ENCODE assay signal across 1 cellular context in the genomic region with DNA sequence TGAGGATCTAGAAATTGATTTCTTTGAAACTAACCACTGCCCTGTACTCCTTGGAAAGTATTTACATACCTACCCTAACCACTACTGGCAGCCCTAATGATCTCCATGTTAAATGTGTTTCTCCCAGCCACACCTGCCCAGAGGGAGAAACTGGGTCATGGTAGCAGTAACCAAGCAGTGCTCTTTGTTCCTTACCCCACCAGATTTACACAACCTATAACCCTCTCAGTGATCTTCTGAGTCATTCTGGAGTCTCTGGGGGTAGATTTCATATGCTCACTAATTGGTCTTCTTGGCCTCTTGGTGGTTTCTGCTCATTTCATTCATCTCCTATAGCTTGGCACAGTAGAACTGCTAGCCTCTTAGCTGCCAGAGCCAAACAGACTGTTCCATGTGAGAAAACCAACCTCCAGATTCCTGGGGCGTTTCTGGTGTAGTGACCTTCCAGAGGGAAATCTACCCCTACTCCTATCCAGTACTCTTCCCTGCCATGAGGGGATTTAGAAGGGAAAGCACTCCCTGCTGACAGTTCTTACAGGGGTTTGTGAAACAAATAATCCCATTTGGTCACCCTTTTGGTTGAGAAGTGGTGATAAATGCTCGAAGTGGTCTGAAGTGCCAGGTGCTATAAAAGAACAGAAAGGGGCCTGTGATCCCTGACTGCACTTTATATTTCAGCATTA.
TF ChIP-seq lines count a peak whose summit lies in the region.

No MANE protein-coding gene starts in this region.

TF ChIP-seq in GM12878, 131 proteins besides CTCF, POLR2A, EP300 and RAD21 (continued from another document and continues in another):
- TF ChIP-seq, protein P1, sequence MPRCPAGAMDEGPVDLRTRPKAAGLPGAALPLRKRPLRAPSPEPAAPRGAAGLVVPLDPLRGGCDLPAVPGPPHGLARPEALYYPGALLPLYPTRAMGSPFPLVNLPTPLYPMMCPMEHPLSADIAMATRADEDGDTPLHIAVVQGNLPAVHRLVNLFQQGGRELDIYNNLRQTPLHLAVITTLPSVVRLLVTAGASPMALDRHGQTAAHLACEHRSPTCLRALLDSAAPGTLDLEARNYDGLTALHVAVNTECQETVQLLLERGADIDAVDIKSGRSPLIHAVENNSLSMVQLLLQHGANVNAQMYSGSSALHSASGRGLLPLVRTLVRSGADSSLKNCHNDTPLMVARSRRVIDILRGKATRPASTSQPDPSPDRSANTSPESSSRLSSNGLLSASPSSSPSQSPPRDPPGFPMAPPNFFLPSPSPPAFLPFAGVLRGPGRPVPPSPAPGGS (IDR thresholded peaks at IDR 0.05; ENCODE audit: borderline replicate concordance, insufficient read depth, low read depth, low read length, poor library complexity, severe bottlenecking): no peak
- TF ChIP-seq CBX3 (IDR thresholded peaks at IDR 0.05; ENCODE audit: borderline replicate concordance, low read depth) (no peak), HCFC1 (IDR thresholded peaks at IDR 0.05; ENCODE audit: low read length) (no peak), MYC (IDR thresholded peaks at IDR 0.05; ENCODE audit: insufficient read depth, insufficient read length, insufficient replicate concordance, low read length, severe bottlenecking) (no peak), NR2C2 (IDR thresholded peaks at IDR 0.05; ENCODE audit: borderline replicate concordance, control insufficient read depth, insufficient read length, low read depth) (no peak), EZH2 (IDR thresholded peaks at IDR 0.05; ENCODE audit: borderline replicate concordance, control insufficient read depth, low read depth, low read length) (no peak), MEF2A (IDR thresholded peaks at IDR 0.05; ENCODE audit: insufficient read depth, low read depth, low read length) (no peak), PML (IDR thresholded peaks at IDR 0.05; ENCODE audit: low read length) (no peak), FOXK2 (IDR thresholded peaks at IDR 0.05) (no peak), FOXM1 (IDR thresholded peaks at IDR 0.05; ENCODE audit: low read depth, low read length) (no peak), BHLHE40 (IDR thresholded peaks at IDR 0.05; ENCODE audit: borderline replicate concordance in 1 of 2, low read depth in 2 of 2, low read length in 1 of 2) (peak in 1 of 2 experiments; percentile 22; a peak in 1 of 4 replicates), STAT3 (IDR thresholded peaks at IDR 0.05; ENCODE audit: low read depth, low read length) (no peak), BMI1 (IDR thresholded peaks at IDR 0.05; ENCODE audit: borderline replicate concordance) (no peak), HDAC6 (IDR thresholded peaks at IDR 0.05; ENCODE audit: unreplicated experiment) (no peak), POLR2AphosphoS5 (IDR thresholded peaks at IDR 0.05; ENCODE audit: low read length) (no peak), ZBED1 (IDR thresholded peaks at IDR 0.05; ENCODE audit: borderline replicate concordance) (no peak), ETV6 (conservative IDR thresholded peaks at IDR 0.05 in 1 of 2, IDR thresholded peaks at IDR 0.05 in 1 of 2; ENCODE audit: borderline replicate concordance in 1 of 2, low read depth in 1 of 2) (no peak), RELA (IDR thresholded peaks at IDR 0.05; ENCODE audit: borderline replicate concordance, partially characterized antibody) (no peak), SMARCA5 (IDR thresholded peaks at IDR 0.05) (no peak), RFX5 (IDR thresholded peaks at IDR 0.05; ENCODE audit: low read depth, low read length) (no peak), FOS (IDR thresholded peaks at IDR 0.05; ENCODE audit: borderline replicate concordance, extremely low read depth, insufficient read length) (no peak), YY1 (IDR thresholded peaks at IDR 0.05; ENCODE audit: low read depth, low read length) (no peak), KDM1A (IDR thresholded peaks at IDR 0.05; ENCODE audit: borderline replicate concordance) (no peak), ZZZ3 (IDR thresholded peaks at IDR 0.05; ENCODE audit: control insufficient read depth, insufficient read length, low read depth) (no peak), NFIC (IDR thresholded peaks at IDR 0.05; ENCODE audit: low read depth, low read length) (no peak), ESRRA (IDR thresholded peaks at IDR 0.05; ENCODE audit: low read length) (no peak), HDGF (IDR thresholded peaks at IDR 0.05) (no peak), CHD2 (IDR thresholded peaks at IDR 0.05; ENCODE audit: borderline replicate concordance, low read depth, low read length) (no peak), RUNX3 (IDR thresholded peaks at IDR 0.05; ENCODE audit: low read length) (peak; percentile 32; the same call in 1 of the 2 replicates), IKZF1 (conservative IDR thresholded peaks at IDR 0.05) (peak; percentile 72), NRF1 (conservative IDR thresholded peaks at IDR 0.05; ENCODE audit: low read depth, low read length) (no peak), STAT1 (conservative IDR thresholded peaks at IDR 0.05) (no peak), IKZF2 (IDR thresholded peaks at IDR 0.05) (peak; percentile 62 to 81), SMAD5 (IDR thresholded peaks at IDR 0.05; ENCODE audit: low read depth) (no peak), SIN3A (IDR thresholded peaks at IDR 0.05; ENCODE audit: low read depth, low read length) (no peak), MEF2B (IDR thresholded peaks at IDR 0.05; ENCODE audit: partially characterized antibody, poor library complexity, severe bottlenecking) (peak; percentile 68), CHD4 (IDR thresholded peaks at IDR 0.05) (no peak), SIX5 (IDR thresholded peaks at IDR 0.05; ENCODE audit: low read depth, low read length, severe bottlenecking) (no peak), RCOR1 (conservative IDR thresholded peaks at IDR 0.05; ENCODE audit: low read depth, low read length) (no peak)
- TF ChIP-seq, protein P2, sequence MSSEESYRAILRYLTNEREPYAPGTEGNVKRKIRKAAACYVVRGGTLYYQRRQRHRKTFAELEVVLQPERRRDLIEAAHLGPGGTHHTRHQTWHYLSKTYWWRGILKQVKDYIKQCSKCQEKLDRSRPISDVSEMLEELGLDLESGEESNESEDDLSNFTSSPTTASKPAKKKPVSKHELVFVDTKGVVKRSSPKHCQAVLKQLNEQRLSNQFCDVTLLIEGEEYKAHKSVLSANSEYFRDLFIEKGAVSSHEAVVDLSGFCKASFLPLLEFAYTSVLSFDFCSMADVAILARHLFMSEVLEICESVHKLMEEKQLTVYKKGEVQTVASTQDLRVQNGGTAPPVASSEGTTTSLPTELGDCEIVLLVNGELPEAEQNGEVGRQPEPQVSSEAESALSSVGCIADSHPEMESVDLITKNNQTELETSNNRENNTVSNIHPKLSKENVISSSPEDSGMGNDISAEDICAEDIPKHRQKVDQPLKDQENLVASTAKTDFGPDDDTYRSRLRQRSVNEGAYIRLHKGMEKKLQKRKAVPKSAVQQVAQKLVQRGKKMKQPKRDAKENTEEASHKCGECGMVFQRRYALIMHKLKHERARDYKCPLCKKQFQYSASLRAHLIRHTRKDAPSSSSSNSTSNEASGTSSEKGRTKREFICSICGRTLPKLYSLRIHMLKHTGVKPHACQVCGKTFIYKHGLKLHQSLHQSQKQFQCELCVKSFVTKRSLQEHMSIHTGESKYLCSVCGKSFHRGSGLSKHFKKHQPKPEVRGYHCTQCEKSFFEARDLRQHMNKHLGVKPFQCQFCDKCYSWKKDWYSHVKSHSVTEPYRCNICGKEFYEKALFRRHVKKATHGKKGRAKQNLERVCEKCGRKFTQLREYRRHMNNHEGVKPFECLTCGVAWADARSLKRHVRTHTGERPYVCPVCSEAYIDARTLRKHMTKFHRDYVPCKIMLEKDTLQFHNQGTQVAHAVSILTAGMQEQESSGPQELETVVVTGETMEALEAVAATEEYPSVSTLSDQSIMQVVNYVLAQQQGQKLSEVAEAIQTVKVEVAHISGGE (CRISPR knock-in tag; IDR thresholded peaks at IDR 0.05): no peak
- TF ChIP-seq, protein P3, sequence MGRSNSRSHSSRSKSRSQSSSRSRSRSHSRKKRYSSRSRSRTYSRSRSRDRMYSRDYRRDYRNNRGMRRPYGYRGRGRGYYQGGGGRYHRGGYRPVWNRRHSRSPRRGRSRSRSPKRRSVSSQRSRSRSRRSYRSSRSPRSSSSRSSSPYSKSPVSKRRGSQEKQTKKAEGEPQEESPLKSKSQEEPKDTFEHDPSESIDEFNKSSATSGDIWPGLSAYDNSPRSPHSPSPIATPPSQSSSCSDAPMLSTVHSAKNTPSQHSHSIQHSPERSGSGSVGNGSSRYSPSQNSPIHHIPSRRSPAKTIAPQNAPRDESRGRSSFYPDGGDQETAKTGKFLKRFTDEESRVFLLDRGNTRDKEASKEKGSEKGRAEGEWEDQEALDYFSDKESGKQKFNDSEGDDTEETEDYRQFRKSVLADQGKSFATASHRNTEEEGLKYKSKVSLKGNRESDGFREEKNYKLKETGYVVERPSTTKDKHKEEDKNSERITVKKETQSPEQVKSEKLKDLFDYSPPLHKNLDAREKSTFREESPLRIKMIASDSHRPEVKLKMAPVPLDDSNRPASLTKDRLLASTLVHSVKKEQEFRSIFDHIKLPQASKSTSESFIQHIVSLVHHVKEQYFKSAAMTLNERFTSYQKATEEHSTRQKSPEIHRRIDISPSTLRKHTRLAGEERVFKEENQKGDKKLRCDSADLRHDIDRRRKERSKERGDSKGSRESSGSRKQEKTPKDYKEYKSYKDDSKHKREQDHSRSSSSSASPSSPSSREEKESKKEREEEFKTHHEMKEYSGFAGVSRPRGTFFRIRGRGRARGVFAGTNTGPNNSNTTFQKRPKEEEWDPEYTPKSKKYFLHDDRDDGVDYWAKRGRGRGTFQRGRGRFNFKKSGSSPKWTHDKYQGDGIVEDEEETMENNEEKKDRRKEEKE (IDR thresholded peaks at IDR 0.05): no peak
- TF ChIP-seq, protein P4, sequence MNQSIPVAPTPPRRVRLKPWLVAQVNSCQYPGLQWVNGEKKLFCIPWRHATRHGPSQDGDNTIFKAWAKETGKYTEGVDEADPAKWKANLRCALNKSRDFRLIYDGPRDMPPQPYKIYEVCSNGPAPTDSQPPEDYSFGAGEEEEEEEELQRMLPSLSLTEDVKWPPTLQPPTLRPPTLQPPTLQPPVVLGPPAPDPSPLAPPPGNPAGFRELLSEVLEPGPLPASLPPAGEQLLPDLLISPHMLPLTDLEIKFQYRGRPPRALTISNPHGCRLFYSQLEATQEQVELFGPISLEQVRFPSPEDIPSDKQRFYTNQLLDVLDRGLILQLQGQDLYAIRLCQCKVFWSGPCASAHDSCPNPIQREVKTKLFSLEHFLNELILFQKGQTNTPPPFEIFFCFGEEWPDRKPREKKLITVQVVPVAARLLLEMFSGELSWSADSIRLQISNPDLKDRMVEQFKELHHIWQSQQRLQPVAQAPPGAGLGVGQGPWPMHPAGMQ (IDR thresholded peaks at IDR 0.05; ENCODE audit: borderline replicate concordance): no peak
- TF ChIP-seq, protein P5, sequence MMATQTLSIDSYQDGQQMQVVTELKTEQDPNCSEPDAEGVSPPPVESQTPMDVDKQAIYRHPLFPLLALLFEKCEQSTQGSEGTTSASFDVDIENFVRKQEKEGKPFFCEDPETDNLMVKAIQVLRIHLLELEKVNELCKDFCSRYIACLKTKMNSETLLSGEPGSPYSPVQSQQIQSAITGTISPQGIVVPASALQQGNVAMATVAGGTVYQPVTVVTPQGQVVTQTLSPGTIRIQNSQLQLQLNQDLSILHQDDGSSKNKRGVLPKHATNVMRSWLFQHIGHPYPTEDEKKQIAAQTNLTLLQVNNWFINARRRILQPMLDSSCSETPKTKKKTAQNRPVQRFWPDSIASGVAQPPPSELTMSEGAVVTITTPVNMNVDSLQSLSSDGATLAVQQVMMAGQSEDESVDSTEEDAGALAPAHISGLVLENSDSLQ (IDR thresholded peaks at IDR 0.05): no peak
- TF ChIP-seq, protein P6, sequence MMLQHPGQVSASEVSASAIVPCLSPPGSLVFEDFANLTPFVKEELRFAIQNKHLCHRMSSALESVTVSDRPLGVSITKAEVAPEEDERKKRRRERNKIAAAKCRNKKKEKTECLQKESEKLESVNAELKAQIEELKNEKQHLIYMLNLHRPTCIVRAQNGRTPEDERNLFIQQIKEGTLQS (IDR thresholded peaks at IDR 0.05; ENCODE audit: borderline replicate concordance, extremely low read depth, low read depth, low read length): no peak
- TF ChIP-seq, protein P7, sequence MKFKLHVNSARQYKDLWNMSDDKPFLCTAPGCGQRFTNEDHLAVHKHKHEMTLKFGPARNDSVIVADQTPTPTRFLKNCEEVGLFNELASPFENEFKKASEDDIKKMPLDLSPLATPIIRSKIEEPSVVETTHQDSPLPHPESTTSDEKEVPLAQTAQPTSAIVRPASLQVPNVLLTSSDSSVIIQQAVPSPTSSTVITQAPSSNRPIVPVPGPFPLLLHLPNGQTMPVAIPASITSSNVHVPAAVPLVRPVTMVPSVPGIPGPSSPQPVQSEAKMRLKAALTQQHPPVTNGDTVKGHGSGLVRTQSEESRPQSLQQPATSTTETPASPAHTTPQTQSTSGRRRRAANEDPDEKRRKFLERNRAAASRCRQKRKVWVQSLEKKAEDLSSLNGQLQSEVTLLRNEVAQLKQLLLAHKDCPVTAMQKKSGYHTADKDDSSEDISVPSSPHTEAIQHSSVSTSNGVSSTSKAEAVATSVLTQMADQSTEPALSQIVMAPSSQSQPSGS (IDR thresholded peaks at IDR 0.05; ENCODE audit: low read length): no peak
- TF ChIP-seq, protein P8, sequence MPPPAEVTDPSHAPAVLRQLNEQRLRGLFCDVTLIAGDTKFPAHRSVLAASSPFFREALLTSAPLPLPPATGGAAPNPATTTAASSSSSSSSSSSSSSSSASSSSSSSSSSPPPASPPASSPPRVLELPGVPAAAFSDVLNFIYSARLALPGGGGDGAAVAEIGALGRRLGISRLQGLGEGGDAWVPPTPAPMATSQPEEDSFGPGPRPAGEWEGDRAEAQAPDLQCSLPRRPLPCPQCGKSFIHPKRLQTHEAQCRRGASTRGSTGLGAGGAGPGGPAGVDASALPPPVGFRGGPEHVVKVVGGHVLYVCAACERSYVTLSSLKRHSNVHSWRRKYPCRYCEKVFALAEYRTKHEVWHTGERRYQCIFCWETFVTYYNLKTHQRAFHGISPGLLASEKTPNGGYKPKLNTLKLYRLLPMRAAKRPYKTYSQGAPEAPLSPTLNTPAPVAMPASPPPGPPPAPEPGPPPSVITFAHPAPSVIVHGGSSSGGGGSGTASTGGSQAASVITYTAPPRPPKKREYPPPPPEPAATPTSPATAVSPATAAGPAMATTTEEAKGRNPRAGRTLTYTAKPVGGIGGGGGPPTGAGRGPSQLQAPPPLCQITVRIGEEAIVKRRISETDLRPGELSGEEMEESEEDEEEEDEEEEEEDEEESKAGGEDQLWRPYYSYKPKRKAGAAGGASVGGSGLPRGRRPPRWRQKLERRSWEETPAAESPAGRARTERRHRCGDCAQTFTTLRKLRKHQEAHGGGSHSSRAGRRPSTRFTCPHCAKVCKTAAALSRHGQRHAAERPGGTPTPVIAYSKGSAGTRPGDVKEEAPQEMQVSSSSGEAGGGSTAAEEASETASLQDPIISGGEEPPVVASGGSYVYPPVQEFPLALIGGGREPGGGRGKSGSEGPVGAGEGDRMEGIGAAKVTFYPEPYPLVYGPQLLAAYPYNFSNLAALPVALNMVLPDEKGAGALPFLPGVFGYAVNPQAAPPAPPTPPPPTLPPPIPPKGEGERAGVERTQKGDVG (CRISPR knock-in tag; IDR thresholded peaks at IDR 0.05): no peak
- TF ChIP-seq, protein P9, sequence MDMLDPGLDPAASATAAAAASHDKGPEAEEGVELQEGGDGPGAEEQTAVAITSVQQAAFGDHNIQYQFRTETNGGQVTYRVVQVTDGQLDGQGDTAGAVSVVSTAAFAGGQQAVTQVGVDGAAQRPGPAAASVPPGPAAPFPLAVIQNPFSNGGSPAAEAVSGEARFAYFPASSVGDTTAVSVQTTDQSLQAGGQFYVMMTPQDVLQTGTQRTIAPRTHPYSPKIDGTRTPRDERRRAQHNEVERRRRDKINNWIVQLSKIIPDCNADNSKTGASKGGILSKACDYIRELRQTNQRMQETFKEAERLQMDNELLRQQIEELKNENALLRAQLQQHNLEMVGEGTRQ (IDR thresholded peaks at IDR 0.05; ENCODE audit: borderline replicate concordance, low read depth, low read length): no peak
